1 cellular context compared by ENCODE assay signal in genomic region chrX:110965409-110965808, GRCh38.
TF ChIP-seq lines count a peak whose summit lies in the region.

No MANE protein-coding gene starts in this region.

TF ChIP-seq in H1, 55 proteins besides CTCF, POLR2A, EP300 and RAD21 (continued from another document):
- TF ChIP-seq, protein P1, sequence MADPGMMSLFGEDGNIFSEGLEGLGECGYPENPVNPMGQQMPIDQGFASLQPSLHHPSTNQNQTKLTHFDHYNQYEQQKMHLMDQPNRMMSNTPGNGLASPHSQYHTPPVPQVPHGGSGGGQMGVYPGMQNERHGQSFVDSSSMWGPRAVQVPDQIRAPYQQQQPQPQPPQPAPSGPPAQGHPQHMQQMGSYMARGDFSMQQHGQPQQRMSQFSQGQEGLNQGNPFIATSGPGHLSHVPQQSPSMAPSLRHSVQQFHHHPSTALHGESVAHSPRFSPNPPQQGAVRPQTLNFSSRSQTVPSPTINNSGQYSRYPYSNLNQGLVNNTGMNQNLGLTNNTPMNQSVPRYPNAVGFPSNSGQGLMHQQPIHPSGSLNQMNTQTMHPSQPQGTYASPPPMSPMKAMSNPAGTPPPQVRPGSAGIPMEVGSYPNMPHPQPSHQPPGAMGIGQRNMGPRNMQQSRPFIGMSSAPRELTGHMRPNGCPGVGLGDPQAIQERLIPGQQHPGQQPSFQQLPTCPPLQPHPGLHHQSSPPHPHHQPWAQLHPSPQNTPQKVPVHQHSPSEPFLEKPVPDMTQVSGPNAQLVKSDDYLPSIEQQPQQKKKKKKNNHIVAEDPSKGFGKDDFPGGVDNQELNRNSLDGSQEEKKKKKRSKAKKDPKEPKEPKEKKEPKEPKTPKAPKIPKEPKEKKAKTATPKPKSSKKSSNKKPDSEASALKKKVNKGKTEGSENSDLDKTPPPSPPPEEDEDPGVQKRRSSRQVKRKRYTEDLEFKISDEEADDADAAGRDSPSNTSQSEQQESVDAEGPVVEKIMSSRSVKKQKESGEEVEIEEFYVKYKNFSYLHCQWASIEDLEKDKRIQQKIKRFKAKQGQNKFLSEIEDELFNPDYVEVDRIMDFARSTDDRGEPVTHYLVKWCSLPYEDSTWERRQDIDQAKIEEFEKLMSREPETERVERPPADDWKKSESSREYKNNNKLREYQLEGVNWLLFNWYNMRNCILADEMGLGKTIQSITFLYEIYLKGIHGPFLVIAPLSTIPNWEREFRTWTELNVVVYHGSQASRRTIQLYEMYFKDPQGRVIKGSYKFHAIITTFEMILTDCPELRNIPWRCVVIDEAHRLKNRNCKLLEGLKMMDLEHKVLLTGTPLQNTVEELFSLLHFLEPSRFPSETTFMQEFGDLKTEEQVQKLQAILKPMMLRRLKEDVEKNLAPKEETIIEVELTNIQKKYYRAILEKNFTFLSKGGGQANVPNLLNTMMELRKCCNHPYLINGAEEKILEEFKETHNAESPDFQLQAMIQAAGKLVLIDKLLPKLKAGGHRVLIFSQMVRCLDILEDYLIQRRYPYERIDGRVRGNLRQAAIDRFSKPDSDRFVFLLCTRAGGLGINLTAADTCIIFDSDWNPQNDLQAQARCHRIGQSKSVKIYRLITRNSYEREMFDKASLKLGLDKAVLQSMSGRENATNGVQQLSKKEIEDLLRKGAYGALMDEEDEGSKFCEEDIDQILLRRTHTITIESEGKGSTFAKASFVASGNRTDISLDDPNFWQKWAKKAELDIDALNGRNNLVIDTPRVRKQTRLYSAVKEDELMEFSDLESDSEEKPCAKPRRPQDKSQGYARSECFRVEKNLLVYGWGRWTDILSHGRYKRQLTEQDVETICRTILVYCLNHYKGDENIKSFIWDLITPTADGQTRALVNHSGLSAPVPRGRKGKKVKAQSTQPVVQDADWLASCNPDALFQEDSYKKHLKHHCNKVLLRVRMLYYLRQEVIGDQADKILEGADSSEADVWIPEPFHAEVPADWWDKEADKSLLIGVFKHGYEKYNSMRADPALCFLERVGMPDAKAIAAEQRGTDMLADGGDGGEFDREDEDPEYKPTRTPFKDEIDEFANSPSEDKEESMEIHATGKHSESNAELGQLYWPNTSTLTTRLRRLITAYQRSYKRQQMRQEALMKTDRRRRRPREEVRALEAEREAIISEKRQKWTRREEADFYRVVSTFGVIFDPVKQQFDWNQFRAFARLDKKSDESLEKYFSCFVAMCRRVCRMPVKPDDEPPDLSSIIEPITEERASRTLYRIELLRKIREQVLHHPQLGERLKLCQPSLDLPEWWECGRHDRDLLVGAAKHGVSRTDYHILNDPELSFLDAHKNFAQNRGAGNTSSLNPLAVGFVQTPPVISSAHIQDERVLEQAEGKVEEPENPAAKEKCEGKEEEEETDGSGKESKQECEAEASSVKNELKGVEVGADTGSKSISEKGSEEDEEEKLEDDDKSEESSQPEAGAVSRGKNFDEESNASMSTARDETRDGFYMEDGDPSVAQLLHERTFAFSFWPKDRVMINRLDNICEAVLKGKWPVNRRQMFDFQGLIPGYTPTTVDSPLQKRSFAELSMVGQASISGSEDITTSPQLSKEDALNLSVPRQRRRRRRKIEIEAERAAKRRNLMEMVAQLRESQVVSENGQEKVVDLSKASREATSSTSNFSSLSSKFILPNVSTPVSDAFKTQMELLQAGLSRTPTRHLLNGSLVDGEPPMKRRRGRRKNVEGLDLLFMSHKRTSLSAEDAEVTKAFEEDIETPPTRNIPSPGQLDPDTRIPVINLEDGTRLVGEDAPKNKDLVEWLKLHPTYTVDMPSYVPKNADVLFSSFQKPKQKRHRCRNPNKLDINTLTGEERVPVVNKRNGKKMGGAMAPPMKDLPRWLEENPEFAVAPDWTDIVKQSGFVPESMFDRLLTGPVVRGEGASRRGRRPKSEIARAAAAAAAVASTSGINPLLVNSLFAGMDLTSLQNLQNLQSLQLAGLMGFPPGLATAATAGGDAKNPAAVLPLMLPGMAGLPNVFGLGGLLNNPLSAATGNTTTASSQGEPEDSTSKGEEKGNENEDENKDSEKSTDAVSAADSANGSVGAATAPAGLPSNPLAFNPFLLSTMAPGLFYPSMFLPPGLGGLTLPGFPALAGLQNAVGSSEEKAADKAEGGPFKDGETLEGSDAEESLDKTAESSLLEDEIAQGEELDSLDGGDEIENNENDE (IDR thresholded peaks at IDR 0.05; ENCODE audit: insufficient replicate concordance, low read length) = no peak
- TF ChIP-seq POLR2AphosphoS5 (IDR thresholded peaks at IDR 0.05; ENCODE audit: low read depth, low read length) = no peak
- no peak for TF ChIP-seq MAX (IDR thresholded peaks at IDR 0.05)
- TF ChIP-seq KDM4A (IDR thresholded peaks at IDR 0.05; ENCODE audit: low read depth, low read length, severe bottlenecking) = no peak
